Comparison of ENCODE assay signal across 10 cellular contexts in the genomic region with DNA sequence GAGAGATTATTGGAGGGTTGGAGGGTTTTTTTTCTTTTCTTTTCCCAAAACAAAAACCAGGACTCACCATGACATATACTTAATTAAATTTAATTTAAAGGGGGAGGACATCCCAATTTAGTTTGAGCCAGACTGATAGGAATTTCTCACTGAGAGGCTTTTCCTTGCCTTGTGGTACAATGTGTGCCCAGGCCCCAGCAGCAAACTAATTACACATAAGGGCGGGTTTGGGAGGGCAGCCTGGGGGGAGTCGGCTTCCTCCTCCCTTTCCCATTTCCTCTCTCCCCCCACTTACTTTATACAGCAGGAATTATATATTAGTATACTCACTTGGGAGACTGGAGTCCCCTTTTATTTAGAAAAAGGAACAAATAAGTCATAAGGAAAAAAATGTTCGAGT. TPM values are rescaled to one million over a fixed set of nuclear protein-coding genes. Genes with fewer than 3 reads are reported as not detected.
DNase-seq lines count a peak whose midpoint lies in the region; ATAC-seq and TF ChIP-seq lines count a peak whose summit lies in the region.
"Had no signal": no experiment of that assay in that cellular context is flagged by ENCODE, and none has a peak within 500 bp of the region (broad histone marks: within the 10 kb centered on the region; RNA-seq: fewer than 3 reads in every experiment).

No MANE protein-coding gene starts in this region.

- H3K9me3 ChIP-seq in heart left ventricle (no peaks in the 10 kb centered on the region), right lobe of liver (no peaks in the 10 kb centered on the region), uterus (no peaks in the 10 kb centered on the region), left lung (no peaks in the 10 kb centered on the region)
- H3K9me3 ChIP-seq in effector memory CD4-positive, alpha-beta T cell (ENCODE audit: control insufficient read depth, low read length) = no peaks in the 10 kb centered on the region

- H3K27ac ChIP-seq in heart left ventricle (peak overlapping the region in 8 of 12 donors; percentile 1 to 97 (median 82)), right lobe of liver (peak overlapping the region in 2 of 3 donors; percentile 98 to 99), uterus (peak overlapping the region; percentile 96 to 100), left lung (peak overlapping the region in 1 of 2 donors; percentile 85)
- H3K27ac ChIP-seq in effector memory CD4-positive, alpha-beta T cell (ENCODE audit: insufficient read depth, low read length, poor library complexity, severe bottlenecking) = no peak overlapping the region
- H3K27ac ChIP-seq: BLaER1 treated with 17β-estradiol and CSF1 and Interleukin-3, amounts not matched to agents 10 nM and 100 nM had no signal

- TF ChIP-seq POLR2A in heart left ventricle (IDR thresholded peaks at IDR 0.05) (no peak), right lobe of liver (IDR thresholded peaks at IDR 0.05) (no peak), uterus (IDR thresholded peaks at IDR 0.05) (no peak)

- peaks cover 6 to 66% (median 44%) of the 10 kb centered on the region in 12 donors for H3K4me1 ChIP-seq in heart left ventricle
- H3K4me1 ChIP-seq in right lobe of liver = peaks cover 0 to 25% (median 5%) of the 10 kb centered on the region in 4 donors
- H3K4me1 ChIP-seq in uterus = peaks cover 3 to 10% of the 10 kb centered on the region in 2 donors
- H3K4me1 ChIP-seq in left lung = peaks cover 15 to 34% of the 10 kb centered on the region in 2 donors
- H3K4me1 ChIP-seq in effector memory CD4-positive, alpha-beta T cell (ENCODE audit: control insufficient read depth, insufficient read depth, low read length, poor library complexity, severe bottlenecking) = peaks cover 14% of the 10 kb centered on the region

- no peak for ATAC-seq in heart left ventricle
- no peak for ATAC-seq in right lobe of liver
- ATAC-seq in left lung = no peak

- in situ Hi-C loops in astrocyte of the spinal cord (cut with HindIII; ENCODE audit: low sequenced_read_pairs) (loop anchor here (25.0 kb wide), 1 partner anchor 160 kb away; no protein-coding TSS in a partner anchor), ACHN (cut with HindIII; ENCODE audit: low pct_ligation_motif_present, low pct_unique_long_range_greater_than_20kb, low sequenced_read_pairs) (no loop called here)

- H3K27me3 ChIP-seq in heart left ventricle (peaks cover 0 to 46% (median 0%) of the 10 kb centered on the region in 9 donors), right lobe of liver (no peaks in the 10 kb centered on the region), uterus (no peaks in the 10 kb centered on the region), left lung (peaks cover 0 to 96% of the 10 kb centered on the region in 2 donors)
- H3K27me3 ChIP-seq in effector memory CD4-positive, alpha-beta T cell (replicated peaks; ENCODE audit: control insufficient read depth, insufficient read depth, low read length, poor library complexity, severe bottlenecking) = peaks cover 31% of the 10 kb centered on the region

- intact Hi-C loops in heart left ventricle (cut with DNase I) = loop anchor here (2.0 to 10.0 kb wide), 13 partner anchors 16 to 342 kb away; no protein-coding TSS in a partner anchor
- intact Hi-C loops in cardiac septum (cut with DNase I) = loop anchor here (5.0 kb wide), 2 partner anchors 210 to 300 kb away; a partner anchor contains a TSS
- intact Hi-C loops in right lobe of liver (cut with DNase I) = no loop called here
- intact Hi-C loops in uterus (cut with DNase I; ENCODE audit: low total_unique reads) = loop anchor here (5.0 to 10.0 kb wide), 2 partner anchors 135 to 208 kb away; no protein-coding TSS in a partner anchor
- intact Hi-C loops in left lung (cut with DNase I) = no loop called here

- TF ChIP-seq CTCF in heart left ventricle (IDR thresholded peaks at IDR 0.05) (no peak), astrocyte of the spinal cord (IDR thresholded peaks at IDR 0.05; ENCODE audit: low read depth, low read length) (no peak), right lobe of liver (IDR thresholded peaks at IDR 0.05) (no peak), uterus (IDR thresholded peaks at IDR 0.05) (no peak), left lung (IDR thresholded peaks at IDR 0.05) (no peak)

- WGBS in heart left ventricle, 4 donors = 12 to 19% (median 14%) methylated on average over 3 of the region's 3 CpGs
- WGBS in right lobe of liver (ENCODE audit: insufficient coverage, low coverage, low lambda C conversion rate, missing lambda C conversion rate) = 28% methylated on average over 3 of the region's 3 CpGs

- DNase-seq in heart left ventricle (no peak), cardiac septum (ENCODE audit: low spot score) (no peak), astrocyte of the spinal cord (ENCODE audit: low read depth, low spot score) (peak; percentile 70), right lobe of liver (no peak), uterus (no peak), left lung (no peak), ACHN (no peak)
- DNase-seq in effector memory CD4-positive, alpha-beta T cell = no peak

- peak overlapping the region in 10 of 12 donors; percentile 64 to 92 (median 72) for H3K4me3 ChIP-seq in heart left ventricle
- H3K4me3 ChIP-seq in astrocyte of the spinal cord (ENCODE audit: low read depth, low read length) = peak overlapping the region; percentile 80
- no peak overlapping the region for H3K4me3 ChIP-seq in right lobe of liver
- H3K4me3 ChIP-seq in uterus = peak overlapping the region in 1 of 2 donors; percentile 96
- H3K4me3 ChIP-seq in left lung = peak overlapping the region in 1 of 2 donors; percentile 56
- no peak overlapping the region for H3K4me3 ChIP-seq in effector memory CD4-positive, alpha-beta T cell (ENCODE audit: insufficient read depth, low read depth, low read length, poor library complexity, severe bottlenecking)
- H3K4me3 ChIP-seq: BLaER1 treated with 17β-estradiol and CSF1 and Interleukin-3, amounts not matched to agents 10 nM and 100 nM had no signal

- no peaks in the 10 kb centered on the region for H3K36me3 ChIP-seq in heart left ventricle
- no peaks in the 10 kb centered on the region for H3K36me3 ChIP-seq in right lobe of liver
- no peaks in the 10 kb centered on the region for H3K36me3 ChIP-seq in uterus
- no peaks in the 10 kb centered on the region for H3K36me3 ChIP-seq in left lung
- H3K36me3 ChIP-seq in effector memory CD4-positive, alpha-beta T cell (ENCODE audit: control insufficient read depth, insufficient read depth, low read length) = no peaks in the 10 kb centered on the region
- H3K36me3 ChIP-seq: BLaER1 treated with 17β-estradiol and CSF1 and Interleukin-3, amounts not matched to agents 10 nM and 100 nM had no signal

RNA-seq across cellular contexts. Expression of a gene that starts 2.9 kb away (rescaled TPM):
- total RNA-seq in heart left ventricle (100 to 1,000 TPM in 7 of 9 donors, 10 to 100 TPM in 2; 89.8 to 161 (median 116) TPM), cardiac septum (103 TPM), right lobe of liver (10 to 100 TPM; 28.3 to 41.5 (median 32.2) TPM), uterus (100 to 1,000 TPM in 2 of 4 donors, 10 to 100 TPM in 2; 38.8 to 110 (median 75.3) TPM), left lung (10 to 100 TPM; 58.1 to 87.3 TPM)
- 10 to 100 TPM; 14.4 to 88.5 TPM for polyA plus RNA-seq in heart left ventricle
- total RNA-seq: mononuclear cell had no signal

Comparison
In these comparisons a context has a peak if more than half of its experiments do, and no peak if none do; other contexts are left out.
1. H3K4me3 ChIP-seq: peak in heart left ventricle (10 of 12) and astrocyte of the spinal cord (single experiment); none in right lobe of liver (0 of 3) and effector memory CD4-positive, alpha-beta T cell (single experiment).
2. intact Hi-C loops: an anchor here in heart left ventricle (2.0 to 10.0 kb wide), cardiac septum (5.0 kb wide) and uterus (5.0 to 10.0 kb wide); none called in right lobe of liver and left lung.